15 cellular contexts compared by ENCODE assay signal in the genomic region with DNA sequence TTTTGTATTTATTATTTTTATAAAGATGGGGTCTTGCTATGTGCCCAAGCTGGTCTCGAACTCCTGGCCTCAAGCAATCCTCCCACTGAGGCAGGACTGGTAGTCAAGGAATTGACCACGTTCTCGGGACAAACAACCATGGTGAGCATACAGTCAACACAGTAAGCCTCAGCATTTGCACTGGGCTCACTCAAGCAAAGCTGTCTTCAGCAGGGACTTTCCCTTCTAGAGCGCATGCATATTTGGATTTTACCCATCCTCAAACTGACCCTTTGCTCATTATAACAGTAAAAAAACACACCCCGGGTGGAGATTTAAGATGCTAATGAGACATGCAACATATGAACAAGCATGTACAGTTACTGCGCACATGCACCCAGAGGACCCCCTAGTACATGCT.
A peak's percentile ranks its signal among the peaks of the same experiment; 100 is the strongest.
DNase-seq lines count a peak whose midpoint lies in the region; ATAC-seq lines count a peak whose summit lies in the region.
"Had no signal": no experiment of that assay in that cellular context is flagged by ENCODE, and none has a peak within 500 bp of the region (broad histone marks: within the 10 kb centered on the region; RNA-seq: fewer than 3 reads in every experiment).

No MANE protein-coding gene starts in this region.

- no peak overlapping the region for H3K27ac Mint-ChIP-seq in stimulated activated memory B cell treated with anti-CD40 and anti-IgM and Interleukin-4, amounts not matched to agents 10 μg/mL and 1 μg/mL and 100 μg/mL, for 72 hours

- no peak overlapping the region for H3K4me3 Mint-ChIP-seq in stimulated activated memory B cell treated with anti-CD40 and anti-IgM and Interleukin-4, amounts not matched to agents 10 μg/mL and 1 μg/mL and 100 μg/mL, for 72 hours

- H3K27me3 Mint-ChIP-seq in stimulated activated memory B cell treated with anti-CD40 and anti-IgM and Interleukin-4, amounts not matched to agents 10 μg/mL and 1 μg/mL and 100 μg/mL, for 72 hours: peaks cover 61% of the 10 kb centered on the region

- peaks cover 20% of the 10 kb centered on the region for H3K4me1 Mint-ChIP-seq in stimulated activated memory B cell treated with anti-CD40 and anti-IgM and Interleukin-4, amounts not matched to agents 10 μg/mL and 1 μg/mL and 100 μg/mL, for 72 hours

- ATAC-seq in GM18907 (IDR thresholded peaks at IDR 0.05; ENCODE audit: unreplicated experiment): peak; percentile 91
- peak; percentile 69 for ATAC-seq in GM21737 (IDR thresholded peaks at IDR 0.05; ENCODE audit: unreplicated experiment)
- ATAC-seq in HG03280 (IDR thresholded peaks at IDR 0.05; ENCODE audit: unreplicated experiment): peak; percentile 73
- peak; percentile 91 for ATAC-seq in stimulated activated memory B cell treated with anti-CD40 and anti-IgM and Interleukin-4, amounts not matched to agents 10 μg/mL and 1 μg/mL and 100 μg/mL, for 72 hours
- ATAC-seq in GM21423 (IDR thresholded peaks at IDR 0.05; ENCODE audit: unreplicated experiment): no peak

- H3K36me3 Mint-ChIP-seq in stimulated activated memory B cell treated with anti-CD40 and anti-IgM and Interleukin-4, amounts not matched to agents 10 μg/mL and 1 μg/mL and 100 μg/mL, for 72 hours: no peaks in the 10 kb centered on the region

- no peaks in the 10 kb centered on the region for H3K9me3 Mint-ChIP-seq in stimulated activated memory B cell treated with anti-CD40 and anti-IgM and Interleukin-4, amounts not matched to agents 10 μg/mL and 1 μg/mL and 100 μg/mL, for 72 hours

- DNase-seq in Ammon's horn (ENCODE audit: low spot score) (no peak), EL (no peak)
- DNase-seq: activated CD8-positive, alpha-beta memory T cell treated with anti-CD3 and anti-CD28 coated beads for 24 hours; activated effector memory CD4-positive, alpha-beta T cell treated with anti-CD3 and anti-CD28 coated beads, Interleukin-2, amount 50 U/mL, for 16 hours; C1 segment of cervical spinal cord; DMS79 treated with DMSO at 0.1 percent for 48 hours; HCEC 1CT; NCI-H2107; nucleus accumbens; small intestine had no signal
